In genomic region chr3:58628823-58629562, GRCh38 we compare ENCODE assay signal across 12 cellular contexts. TPM values are rescaled to one million over a fixed set of nuclear protein-coding genes. Genes with fewer than 3 reads are reported as not detected.
DNase-seq lines count a peak whose midpoint lies in the region; ATAC-seq and TF ChIP-seq lines count a peak whose summit lies in the region.
"Had no signal": no experiment of that assay in that cellular context is flagged by ENCODE, and none has a peak within 500 bp of the region (broad histone marks: within the 10 kb centered on the region; RNA-seq: fewer than 3 reads in every experiment).

No MANE protein-coding gene starts in this region.

- H3K27me3 Mint-ChIP-seq in T-helper 17 cell = peaks cover 26% of the 10 kb centered on the region
- H3K27me3 Mint-ChIP-seq: CD4-positive, CD25-positive, alpha-beta regulatory T cell had no signal

- DNase-seq in AG08395 (ENCODE audit: low spot score) (peak; percentile 86), NCI-H446 treated with DMSO at 0.1 percent for 48 hours (lab: John Stamatoyannopoulos, UW) (peak; percentile 73), epithelial cell of proximal tubule (ENCODE audit: low read depth) (no peak), myocyte (ENCODE audit: low read depth) (peak; percentile 41), NCI-H128 (lab: John Stamatoyannopoulos, UW; ENCODE audit: unreplicated experiment) (no peak), T-helper 17 cell (no peak), GM10266 (ENCODE audit: extremely low spot score) (no peak)
- DNase-seq: CD4-positive, CD25-positive, alpha-beta regulatory T cell; mesendoderm; SW 1271 had no signal

- peaks cover 4% of the 10 kb centered on the region for H3K4me1 Mint-ChIP-seq in T-helper 17 cell
- H3K4me1 Mint-ChIP-seq: activated naive CD4-positive, alpha-beta T cell treated with anti-CD3 and anti-CD28 coated beads, Interleukin-2, amount 50 U/mL, for 24 hours had no signal

- ATAC-seq in GM21529 (IDR thresholded peaks at IDR 0.05; ENCODE audit: unreplicated experiment) (no peak), T-helper 17 cell (no peak)

- H3K9me3 ChIP-seq in T-helper 17 cell (ENCODE audit: control insufficient read depth, low read length, poor library complexity, severe bottlenecking) = no peaks in the 10 kb centered on the region

- H3K4me3 ChIP-seq in epithelial cell of proximal tubule (ENCODE audit: low read depth, low read length) = peak overlapping the region; percentile 8

- no peak overlapping the region for H3K4me3 Mint-ChIP-seq in T-helper 17 cell
- H3K4me3 Mint-ChIP-seq: activated naive CD4-positive, alpha-beta T cell treated with anti-CD3 and anti-CD28 coated beads, Interleukin-2, amount 50 U/mL, for 24 hours; CD4-positive, CD25-positive, alpha-beta regulatory T cell had no signal

- no peak overlapping the region for H3K27ac Mint-ChIP-seq in T-helper 17 cell
- H3K27ac Mint-ChIP-seq: activated naive CD4-positive, alpha-beta T cell treated with anti-CD3 and anti-CD28 coated beads, Interleukin-2, amount 50 U/mL, for 24 hours; CD4-positive, CD25-positive, alpha-beta regulatory T cell had no signal

- no peaks in the 10 kb centered on the region for H3K36me3 Mint-ChIP-seq in T-helper 17 cell (ENCODE audit: low read depth)
- H3K36me3 Mint-ChIP-seq: activated naive CD4-positive, alpha-beta T cell treated with anti-CD3 and anti-CD28 coated beads, Interleukin-2, amount 50 U/mL, for 24 hours; CD4-positive, CD25-positive, alpha-beta regulatory T cell had no signal

- TF ChIP-seq CTCF in epithelial cell of proximal tubule (conservative IDR thresholded peaks at IDR 0.05; ENCODE audit: low read depth, low read length) = no peak
- TF ChIP-seq CTCF in GM10266 (IDR thresholded peaks at IDR 0.05; ENCODE audit: control insufficient read depth, insufficient read depth, low read depth, missing control alignments) = no peak

RNA-seq across cellular contexts. Expression of gene FAM3D, which starts 37.6 kb away (rescaled TPM):
- total RNA-seq in epithelial cell of proximal tubule (not detected in 2 replicates), myocyte (not detected in 2 replicates), T-helper 17 cell (not detected)
- polyA plus RNA-seq in myocyte (2012) = not detected
- total RNA-seq: CD4-positive, CD25-positive, alpha-beta regulatory T cell had no signal
- polyA plus RNA-seq: CD4-positive, CD25-positive, alpha-beta regulatory T cell had no signal

RNA-seq across cellular contexts. Expression of gene FAM107A, which starts 51.8 kb away (rescaled TPM):
- total RNA-seq in epithelial cell of proximal tubule = 0.22 and 1.3 TPM in 2 replicates
- total RNA-seq in myocyte = not detected in 2 replicates
- not detected for polyA plus RNA-seq in myocyte (2012)
- not detected for total RNA-seq in T-helper 17 cell
- total RNA-seq: CD4-positive, CD25-positive, alpha-beta regulatory T cell had no signal
- polyA plus RNA-seq: CD4-positive, CD25-positive, alpha-beta regulatory T cell had no signal

Comparison
In these comparisons a context has a peak if more than half of its experiments do, and no peak if none do; other contexts are left out.
1. DNase-seq: peak in AG08395 (single experiment), NCI-H446 treated with DMSO at 0.1 percent for 48 hours (single experiment) and myocyte (single experiment); none in epithelial cell of proximal tubule (single experiment), NCI-H128 (single experiment), T-helper 17 cell (0 of 3) and GM10266 (single experiment).